12 cellular contexts compared by ENCODE assay signal in genomic region chr12:110165540-110166159, GRCh38. TPM values are rescaled to one million over a fixed set of nuclear protein-coding genes. Genes with fewer than 3 reads are reported as not detected.
DNase-seq lines count a peak whose midpoint lies in the region; ATAC-seq and TF ChIP-seq lines count a peak whose summit lies in the region.
"Had no signal": no experiment of that assay in that cellular context is flagged by ENCODE, and none has a peak within 500 bp of the region (broad histone marks: within the 10 kb centered on the region; RNA-seq: fewer than 3 reads in every experiment).

No MANE protein-coding gene starts in this region.

- POLR2A ChIA-PET in A673 (lab: Charles Lee; ENCODE audit: low non-redundant PET) (no interaction called here), SK-N-SH (lab: Yijun Ruan, JAX) (no interaction called here)

- H3K36me3 ChIP-seq in A673 (ENCODE audit: insufficient read depth, low read length, poor library complexity, severe bottlenecking): peaks cover 6% of the 10 kb centered on the region
- peaks cover 42 to 46% of the 10 kb centered on the region in 2 experiments for H3K36me3 ChIP-seq in SK-N-SH (replicated peaks in 1 of 2; ENCODE audit: control insufficient read depth in 1 of 2, insufficient read depth in 2 of 2, low read length in 1 of 2)
- H3K36me3 ChIP-seq in MG63: peaks cover 23% of the 10 kb centered on the region
- H3K36me3 ChIP-seq: gastrocnemius medialis had no signal

- no peak overlapping the region for H2AFZ ChIP-seq in SK-N-SH (ENCODE audit: low read depth)

- WGBS in SK-N-SH (ENCODE audit: low lambda C conversion rate): 89% methylated on average over 4 of the region's 4 CpGs
- 82 to 91% methylated on average over 4 of the region's 4 CpGs for WGBS in lower leg skin, 2 donors

- H3K4me2 ChIP-seq in SK-N-SH: no peak overlapping the region

- H3K9ac ChIP-seq in SK-N-SH: no peak overlapping the region

- H4K20me1 ChIP-seq in SK-N-SH (ENCODE audit: insufficient read depth): no peaks in the 10 kb centered on the region

- H3F3A ChIP-seq in SK-N-SH (replicated peaks; ENCODE audit: insufficient read depth): peaks cover 5% of the 10 kb centered on the region

- H3K9me2 ChIP-seq in SK-N-SH: no peaks in the 10 kb centered on the region

- ATAC-seq in GM19043 (IDR thresholded peaks at IDR 0.05; ENCODE audit: low read depth, unreplicated experiment): peak; percentile 78
- ATAC-seq in HG02678 (IDR thresholded peaks at IDR 0.05; ENCODE audit: unreplicated experiment): peak; percentile 73
- ATAC-seq: gastrocnemius medialis had no signal

- CTCF ChIA-PET in A673 (lab: Charles Lee): no interaction called here
- CTCF ChIA-PET in SK-N-SH (lab: Yijun Ruan, JAX): interaction anchor here (1.3 kb wide), 1 partner anchor 266 kb away, joined by 3 read pairs; no protein-coding TSS in a partner anchor

- intact Hi-C loops in A673 (cut with micrococcal nuclease; ENCODE audit: unreplicated experiment): no loop called here
- intact Hi-C loops in lower leg skin (cut with DNase I; ENCODE audit: low total_unique reads): no loop called here

- peaks cover 63% of the 10 kb centered on the region for H3K4me1 ChIP-seq in A673 (ENCODE audit: insufficient read depth, low read length, poor library complexity, severe bottlenecking)
- H3K4me1 ChIP-seq in SK-N-SH (ENCODE audit: control insufficient read depth in 1 of 2, insufficient read depth in 2 of 2, low read depth in 1 of 2, low read length in 1 of 2): no peaks in the 10 kb centered on the region; a peak in 1 of 4 replicates

- no peak for TF ChIP-seq RAD21 in SK-N-SH (IDR thresholded peaks at IDR 0.05; ENCODE audit: low read length)

- DNase-seq in A673 (ENCODE audit: low spot score) (no peak), NCI-H526 treated with DMSO at 0.1 percent for 48 hours (lab: John Stamatoyannopoulos, UW) (peak; percentile 34), SK-N-SH (no peak), lower leg skin (ENCODE audit: low spot score in 2 of 2) (no peak), foreskin fibroblast (no peak), MG63 (no peak)
- DNase-seq: activated T-cell treated with anti-CD3 and anti-CD28 coated beads for 4 hours; gastrocnemius medialis; small intestine; stimulated activated naive CD4-positive, alpha-beta T cell treated with Interleukin-2 at 50 U/mL for 16 hours had no signal

- H3K9me3 ChIP-seq in A673 (ENCODE audit: low read depth, low read length, poor library complexity, severe bottlenecking) (no peaks in the 10 kb centered on the region), SK-N-SH (no peaks in the 10 kb centered on the region), MG63 (no peaks in the 10 kb centered on the region; the same call in 1 of the 2 replicates)
- H3K9me3 ChIP-seq: gastrocnemius medialis had no signal

- no peaks in the 10 kb centered on the region; the same call in 1 of the 2 replicates for H3K79me2 ChIP-seq in SK-N-SH (ENCODE audit: insufficient read depth)

- no TSS peak for BruUV-seq in A673 (replicated peaks; lab: Mats Ljungman, UMichigan)

- TF ChIP-seq CTCF in A673 (conservative IDR thresholded peaks at IDR 0.05; ENCODE audit: low read depth, low read length): no peak
- no peak for TF ChIP-seq CTCF in SK-N-SH (IDR thresholded peaks at IDR 0.05)
- no peak for TF ChIP-seq CTCF in lower leg skin (IDR thresholded peaks at IDR 0.05)
- TF ChIP-seq CTCF in foreskin fibroblast (IDR thresholded peaks at IDR 0.05; ENCODE audit: low read depth, low read length): no peak

- H3K27ac ChIP-seq in A673 (ENCODE audit: low read depth, low read length, poor library complexity, severe bottlenecking) (peak overlapping the region; percentile 58), SK-N-SH (ENCODE audit: low read depth in 2 of 2, low read length in 1 of 2) (no peak overlapping the region)
- H3K27ac ChIP-seq: gastrocnemius medialis had no signal

- H3K4me3 ChIP-seq in A673 (ENCODE audit: low read depth, low read length, poor library complexity, severe bottlenecking) (no peak overlapping the region), SK-N-SH (ENCODE audit: low read depth in 2 of 2, low read length in 1 of 2) (no peak overlapping the region), lower leg skin (ENCODE audit: low read depth, poor library complexity, severe bottlenecking) (no peak overlapping the region), foreskin fibroblast (ENCODE audit: low read depth in 1 of 2, low read length in 2 of 2) (no peak overlapping the region), MG63 (no peak overlapping the region)
- H3K4me3 ChIP-seq: gastrocnemius medialis had no signal

- TF ChIP-seq POLR2A in lower leg skin (IDR thresholded peaks at IDR 0.05): no peak

- TF ChIP-seq EP300 in SK-N-SH (IDR thresholded peaks at IDR 0.05; ENCODE audit: borderline replicate concordance in 1 of 2, low read depth in 1 of 2, low read length in 1 of 2): no peak

- H3K27me3 ChIP-seq in A673 (replicated peaks; ENCODE audit: insufficient read depth, low read depth, low read length, poor library complexity): no peaks in the 10 kb centered on the region
- H3K27me3 ChIP-seq in SK-N-SH (ENCODE audit: insufficient read depth): no peaks in the 10 kb centered on the region
- no peaks in the 10 kb centered on the region for H3K27me3 ChIP-seq in MG63
- H3K27me3 ChIP-seq: gastrocnemius medialis had no signal

TF ChIP-seq in SK-N-SH, 30 proteins besides CTCF, POLR2A, EP300 and RAD21 (continues in another document):
- TF ChIP-seq GATA2 (CRISPR knock-in tag; IDR thresholded peaks at IDR 0.05): no peak
- no peak for TF ChIP-seq FOXJ3 (CRISPR knock-in tag; IDR thresholded peaks at IDR 0.05)
- TF ChIP-seq, protein P1, sequence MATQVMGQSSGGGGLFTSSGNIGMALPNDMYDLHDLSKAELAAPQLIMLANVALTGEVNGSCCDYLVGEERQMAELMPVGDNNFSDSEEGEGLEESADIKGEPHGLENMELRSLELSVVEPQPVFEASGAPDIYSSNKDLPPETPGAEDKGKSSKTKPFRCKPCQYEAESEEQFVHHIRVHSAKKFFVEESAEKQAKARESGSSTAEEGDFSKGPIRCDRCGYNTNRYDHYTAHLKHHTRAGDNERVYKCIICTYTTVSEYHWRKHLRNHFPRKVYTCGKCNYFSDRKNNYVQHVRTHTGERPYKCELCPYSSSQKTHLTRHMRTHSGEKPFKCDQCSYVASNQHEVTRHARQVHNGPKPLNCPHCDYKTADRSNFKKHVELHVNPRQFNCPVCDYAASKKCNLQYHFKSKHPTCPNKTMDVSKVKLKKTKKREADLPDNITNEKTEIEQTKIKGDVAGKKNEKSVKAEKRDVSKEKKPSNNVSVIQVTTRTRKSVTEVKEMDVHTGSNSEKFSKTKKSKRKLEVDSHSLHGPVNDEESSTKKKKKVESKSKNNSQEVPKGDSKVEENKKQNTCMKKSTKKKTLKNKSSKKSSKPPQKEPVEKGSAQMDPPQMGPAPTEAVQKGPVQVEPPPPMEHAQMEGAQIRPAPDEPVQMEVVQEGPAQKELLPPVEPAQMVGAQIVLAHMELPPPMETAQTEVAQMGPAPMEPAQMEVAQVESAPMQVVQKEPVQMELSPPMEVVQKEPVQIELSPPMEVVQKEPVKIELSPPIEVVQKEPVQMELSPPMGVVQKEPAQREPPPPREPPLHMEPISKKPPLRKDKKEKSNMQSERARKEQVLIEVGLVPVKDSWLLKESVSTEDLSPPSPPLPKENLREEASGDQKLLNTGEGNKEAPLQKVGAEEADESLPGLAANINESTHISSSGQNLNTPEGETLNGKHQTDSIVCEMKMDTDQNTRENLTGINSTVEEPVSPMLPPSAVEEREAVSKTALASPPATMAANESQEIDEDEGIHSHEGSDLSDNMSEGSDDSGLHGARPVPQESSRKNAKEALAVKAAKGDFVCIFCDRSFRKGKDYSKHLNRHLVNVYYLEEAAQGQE (IDR thresholded peaks at IDR 0.05; ENCODE audit: low read depth, low read length): no peak
- TF ChIP-seq MEF2A (IDR thresholded peaks at IDR 0.05; ENCODE audit: borderline replicate concordance, low read depth): no peak
- TF ChIP-seq RCOR1 (IDR thresholded peaks at IDR 0.05; ENCODE audit: low read length): no peak
- no peak for TF ChIP-seq RXRA (IDR thresholded peaks at IDR 0.05; ENCODE audit: borderline replicate concordance, low read depth)
- TF ChIP-seq NFIC (IDR thresholded peaks at IDR 0.05; ENCODE audit: borderline replicate concordance): no peak
- TF ChIP-seq, protein P2, sequence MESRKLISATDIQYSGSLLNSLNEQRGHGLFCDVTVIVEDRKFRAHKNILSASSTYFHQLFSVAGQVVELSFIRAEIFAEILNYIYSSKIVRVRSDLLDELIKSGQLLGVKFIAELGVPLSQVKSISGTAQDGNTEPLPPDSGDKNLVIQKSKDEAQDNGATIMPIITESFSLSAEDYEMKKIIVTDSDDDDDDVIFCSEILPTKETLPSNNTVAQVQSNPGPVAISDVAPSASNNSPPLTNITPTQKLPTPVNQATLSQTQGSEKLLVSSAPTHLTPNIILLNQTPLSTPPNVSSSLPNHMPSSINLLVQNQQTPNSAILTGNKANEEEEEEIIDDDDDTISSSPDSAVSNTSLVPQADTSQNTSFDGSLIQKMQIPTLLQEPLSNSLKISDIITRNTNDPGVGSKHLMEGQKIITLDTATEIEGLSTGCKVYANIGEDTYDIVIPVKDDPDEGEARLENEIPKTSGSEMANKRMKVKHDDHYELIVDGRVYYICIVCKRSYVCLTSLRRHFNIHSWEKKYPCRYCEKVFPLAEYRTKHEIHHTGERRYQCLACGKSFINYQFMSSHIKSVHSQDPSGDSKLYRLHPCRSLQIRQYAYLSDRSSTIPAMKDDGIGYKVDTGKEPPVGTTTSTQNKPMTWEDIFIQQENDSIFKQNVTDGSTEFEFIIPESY (IDR thresholded peaks at IDR 0.05; ENCODE audit: borderline replicate concordance, low read depth): no peak
- TF ChIP-seq, protein P3, sequence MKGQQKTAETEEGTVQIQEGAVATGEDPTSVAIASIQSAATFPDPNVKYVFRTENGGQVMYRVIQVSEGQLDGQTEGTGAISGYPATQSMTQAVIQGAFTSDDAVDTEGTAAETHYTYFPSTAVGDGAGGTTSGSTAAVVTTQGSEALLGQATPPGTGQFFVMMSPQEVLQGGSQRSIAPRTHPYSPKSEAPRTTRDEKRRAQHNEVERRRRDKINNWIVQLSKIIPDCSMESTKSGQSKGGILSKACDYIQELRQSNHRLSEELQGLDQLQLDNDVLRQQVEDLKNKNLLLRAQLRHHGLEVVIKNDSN (IDR thresholded peaks at IDR 0.05; ENCODE audit: borderline replicate concordance, low read depth): no peak
- TF ChIP-seq RFX5 (IDR thresholded peaks at IDR 0.05; ENCODE audit: low read length): no peak

RNA-seq across cellular contexts. Expression of gene IFT81, which starts 41.5 kb away (rescaled TPM):
- total RNA-seq in A673 (2021): 32.9 and 37.3 TPM in 2 replicates
- 7.9 and 10.8 TPM in 2 replicates for polyA plus RNA-seq in SK-N-SH (2012; rRNA removed)
- 11.1 and 17.1 TPM in 2 replicates for polyA plus RNA-seq in SK-N-SH (2012; cell fraction: cytosol; rRNA removed)
- 9.5 and 18.2 TPM in 2 replicates for polyA plus RNA-seq in SK-N-SH (2012; cell fraction: nucleus; rRNA removed)
- total RNA-seq in lower leg skin: 10 to 100 TPM in 2 of 4 donors, 1 to 10 TPM in 2; 6.8 to 12.6 (median 9.7) TPM
- total RNA-seq in MG63 (2014; rRNA removed; shearing (Covaris generic); ENCODE audit: low replicate concordance): 6.9 and 36.1 TPM in 2 replicates
